ENCODE assay signal across 8 cellular contexts in genomic region chr2:171414645-171415044, GRCh38. TPM values are rescaled to one million over a fixed set of nuclear protein-coding genes. Genes with fewer than 3 reads are reported as not detected.
DNase-seq lines count a peak whose midpoint lies in the region; ATAC-seq, FAIRE-seq and TF ChIP-seq lines count a peak whose summit lies in the region.
"Not testable (repeated sequence)": the region's sequence is repeated elsewhere in the genome, so short reads cannot be mapped to it uniquely, and the experiment has no call there.

No MANE protein-coding gene starts in this region.

- TF ChIP-seq EP300 in GM12878 (IDR thresholded peaks at IDR 0.05; ENCODE audit: borderline replicate concordance in 1 of 2, control insufficient read depth in 1 of 2, low read depth in 2 of 2, low read length in 2 of 2): not testable (repeated sequence)

- in situ Hi-C loops in GM12878 (cut with MboI): loop anchor here (5.0 kb wide), 2 partner anchors 92 to 257 kb away; no protein-coding TSS in a partner anchor

- not testable (repeated sequence) for TF ChIP-seq POLR2A in GM12878 (IDR thresholded peaks at IDR 0.05; ENCODE audit: low read depth, low read length)

- not testable (repeated sequence) for TF ChIP-seq RAD21 in GM12878 (IDR thresholded peaks at IDR 0.05; ENCODE audit: insufficient read depth, low read depth, low read length)

- H3K79me2 ChIP-seq in SU-DHL-6 (ENCODE audit: insufficient read depth, low read length): peaks cover 49% of the 10 kb centered on the region
- peaks cover 72% of the 10 kb centered on the region for H3K79me2 ChIP-seq in GM12878 (ENCODE audit: control insufficient read depth, insufficient read depth, low read length)

- H3K9me3 ChIP-seq in SU-DHL-6 (ENCODE audit: insufficient read depth, low read length); GM12878 (replicated peaks; ENCODE audit: control insufficient read depth, insufficient read depth, low read length): not testable (repeated sequence)

- H4K20me1 ChIP-seq in SU-DHL-6 (ENCODE audit: low read depth, low read length); GM12878 (ENCODE audit: control insufficient read depth, insufficient read depth): not testable (repeated sequence)

- H3K4me2 ChIP-seq in SU-DHL-6 (ENCODE audit: low read depth, low read length, poor library complexity, severe bottlenecking); GM12878 (ENCODE audit: control insufficient read depth, insufficient read depth): not testable (repeated sequence)

- CTCF ChIA-PET in activated CD4-positive, alpha-beta T cell treated with anti-CD3 and anti-CD28 coated beads for 36 hours (lab: Charles Lee): interaction anchor here (0.6 to 2.8 kb wide), 4 partner anchors 14 to 154 kb away, joined by 3 to 41 read pairs (median 4); partner anchors contain the start of genes DCAF17 and METTL8
- CTCF ChIA-PET in activated naive CD4-positive, alpha-beta T cell treated with anti-CD3 and anti-CD28 coated beads for 36 hours (lab: Charles Lee): interaction anchor here (0.6 kb wide), 1 partner anchor 301 kb away, joined by 3 read pairs; no protein-coding TSS in a partner anchor
- CTCF ChIA-PET in GM12878 (lab: Yijun Ruan, JAX): interaction anchor here (0.6 to 5.6 kb wide), 6 partner anchors 67 to 440 kb away, joined by 3 to 110 read pairs (median 7); no protein-coding TSS in a partner anchor

- H3K4me3 ChIP-seq in SU-DHL-6 (ENCODE audit: insufficient read depth, low read length, poor library complexity, severe bottlenecking); GM12878: not testable (repeated sequence)

- H3K4me1 ChIP-seq in GM12878 (ENCODE audit: control insufficient read depth, insufficient read depth, low read length): peaks cover 39% of the 10 kb centered on the region

- intact Hi-C loops in activated CD4-positive, alpha-beta T cell treated with anti-CD3 and anti-CD28 coated beads for 36 hours (cut with DNase I, micrococcal nuclease): loop anchor here in 1 of 2 experiments (5.0 kb wide), 2 partner anchors 167 to 327 kb away; no protein-coding TSS in a partner anchor
- intact Hi-C loops in activated naive CD4-positive, alpha-beta T cell treated with anti-CD3 and anti-CD28 coated beads for 36 hours (cut with micrococcal nuclease): not testable (repeated sequence)
- intact Hi-C loops in GM12878 (cut with micrococcal nuclease; ENCODE audit: unreplicated experiment): loop anchor here (5.0 kb wide), 2 partner anchors 67 to 167 kb away; no protein-coding TSS in a partner anchor

- not testable (repeated sequence) for H3K9me3 Mint-ChIP-seq in activated CD4-positive, alpha-beta T cell treated with anti-CD3 and anti-CD28 coated beads for 36 hours (ENCODE audit: low read depth); activated T-cell treated with anti-CD3 and anti-CD28 coated beads, Interleukin-2, amount 50 U/mL, for 24 hours; activated naive CD4-positive, alpha-beta T cell treated with anti-CD3 and anti-CD28 coated beads for 36 hours; progenitor cell of endocrine pancreas (ENCODE audit: low read depth); stimulated activated naive CD8-positive, alpha-beta T cell treated with anti-CD3 and anti-CD28 coated beads, Interleukin-15, Interleukin-2, amounts not matched to agents 100 ng/mL and 50 ng/mL, for 24 hours

- H3K27ac ChIP-seq in SU-DHL-6 (ENCODE audit: low read depth, low read length) (0 out of 2 replicates have a peak overlapping the region, but pooled peaks have one; percentile 10), GM12878 (ENCODE audit: control insufficient read depth, insufficient read depth) (peak overlapping the region; percentile 5; the same call in 1 of the 2 replicates)

- H3K36me3 Mint-ChIP-seq in activated CD4-positive, alpha-beta T cell treated with anti-CD3 and anti-CD28 coated beads for 36 hours (ENCODE audit: low read depth): peaks cover 15% of the 10 kb centered on the region
- peaks cover 31% of the 10 kb centered on the region for H3K36me3 Mint-ChIP-seq in activated T-cell treated with anti-CD3 and anti-CD28 coated beads, Interleukin-2, amount 50 U/mL, for 24 hours (ENCODE audit: low read depth)
- H3K36me3 Mint-ChIP-seq in activated naive CD4-positive, alpha-beta T cell treated with anti-CD3 and anti-CD28 coated beads for 36 hours (ENCODE audit: low read depth): peaks cover 14% of the 10 kb centered on the region
- not testable (repeated sequence) for H3K36me3 Mint-ChIP-seq in progenitor cell of endocrine pancreas (ENCODE audit: insufficient read depth)
- H3K36me3 Mint-ChIP-seq in stimulated activated naive CD8-positive, alpha-beta T cell treated with anti-CD3 and anti-CD28 coated beads, Interleukin-15, Interleukin-2, amounts not matched to agents 100 ng/mL and 50 ng/mL, for 24 hours (ENCODE audit: low read depth): peaks cover 16% of the 10 kb centered on the region

- POLR2A ChIA-PET in activated CD4-positive, alpha-beta T cell treated with anti-CD3 and anti-CD28 coated beads for 36 hours (lab: Charles Lee): interaction anchor here (0.6 to 0.7 kb wide), 3 partner anchors 65 to 256 kb away, joined by 3 to 6 read pairs (median 3); no protein-coding TSS in a partner anchor
- POLR2A ChIA-PET in GM12878 (lab: Charles Lee): interaction anchor here (0.6 to 1.2 kb wide), 6 partner anchors 69 to 128 kb away, joined by 3 to 8 read pairs (median 4); no protein-coding TSS in a partner anchor

- RAD21 ChIA-PET in GM12878 (lab: Charles Lee; ENCODE audit: unreplicated experiment): interaction anchor here (0.8 to 5.4 kb wide), 10 partner anchors 26 to 441 kb away, joined by 3 to 186 read pairs (median 8); no protein-coding TSS in a partner anchor

- peak overlapping the region; percentile 28 for H3K4me3 Mint-ChIP-seq in activated CD4-positive, alpha-beta T cell treated with anti-CD3 and anti-CD28 coated beads for 36 hours
- not testable (repeated sequence) for H3K4me3 Mint-ChIP-seq in activated T-cell treated with anti-CD3 and anti-CD28 coated beads, Interleukin-2, amount 50 U/mL, for 24 hours; activated naive CD4-positive, alpha-beta T cell treated with anti-CD3 and anti-CD28 coated beads for 36 hours; progenitor cell of endocrine pancreas (ENCODE audit: low read depth)
- peak overlapping the region; percentile 37 for H3K4me3 Mint-ChIP-seq in stimulated activated naive CD8-positive, alpha-beta T cell treated with anti-CD3 and anti-CD28 coated beads, Interleukin-15, Interleukin-2, amounts not matched to agents 100 ng/mL and 50 ng/mL, for 24 hours

- H3K9me2 ChIP-seq in SU-DHL-6 (replicated peaks; ENCODE audit: insufficient read depth, low read length): not testable (repeated sequence)

- not testable (repeated sequence) for BruUV-seq in GM12878 (replicated peaks; lab: Mats Ljungman, UMichigan)

- H3K27ac Mint-ChIP-seq in activated CD4-positive, alpha-beta T cell treated with anti-CD3 and anti-CD28 coated beads for 36 hours: peak overlapping the region; percentile 81
- H3K27ac Mint-ChIP-seq in activated T-cell treated with anti-CD3 and anti-CD28 coated beads, Interleukin-2, amount 50 U/mL, for 24 hours: peak overlapping the region; percentile 78
- H3K27ac Mint-ChIP-seq in activated naive CD4-positive, alpha-beta T cell treated with anti-CD3 and anti-CD28 coated beads for 36 hours: peak overlapping the region; percentile 57
- H3K27ac Mint-ChIP-seq in progenitor cell of endocrine pancreas: peak overlapping the region; percentile 18
- peak overlapping the region; percentile 81 for H3K27ac Mint-ChIP-seq in stimulated activated naive CD8-positive, alpha-beta T cell treated with anti-CD3 and anti-CD28 coated beads, Interleukin-15, Interleukin-2, amounts not matched to agents 100 ng/mL and 50 ng/mL, for 24 hours

- FAIRE-seq in GM12878 (lab: Jason Lieb, UNC): not testable (repeated sequence)

- H3K4me1 Mint-ChIP-seq in activated CD4-positive, alpha-beta T cell treated with anti-CD3 and anti-CD28 coated beads for 36 hours: peaks cover 26% of the 10 kb centered on the region
- peaks cover 41% of the 10 kb centered on the region for H3K4me1 Mint-ChIP-seq in activated T-cell treated with anti-CD3 and anti-CD28 coated beads, Interleukin-2, amount 50 U/mL, for 24 hours (ENCODE audit: low read depth)
- H3K4me1 Mint-ChIP-seq in activated naive CD4-positive, alpha-beta T cell treated with anti-CD3 and anti-CD28 coated beads for 36 hours (ENCODE audit: low read depth): peaks cover 28% of the 10 kb centered on the region
- H3K4me1 Mint-ChIP-seq in progenitor cell of endocrine pancreas (ENCODE audit: low read depth): not testable (repeated sequence)
- peaks cover 29% of the 10 kb centered on the region for H3K4me1 Mint-ChIP-seq in stimulated activated naive CD8-positive, alpha-beta T cell treated with anti-CD3 and anti-CD28 coated beads, Interleukin-15, Interleukin-2, amounts not matched to agents 100 ng/mL and 50 ng/mL, for 24 hours (ENCODE audit: low read depth)

- not testable (repeated sequence) for H3K9ac ChIP-seq in SU-DHL-6 (ENCODE audit: low read length); GM12878 (ENCODE audit: control insufficient read depth, insufficient read depth, low read length)

- not testable (repeated sequence) for H3K36me3 ChIP-seq in SU-DHL-6 (ENCODE audit: low read length)
- H3K36me3 ChIP-seq in GM12878 (ENCODE audit: control insufficient read depth in 2 of 2, insufficient read depth in 2 of 2, low read length in 1 of 2): peaks cover 0 to 10% of the 10 kb centered on the region in 2 experiments; a peak in 3 of 4 replicates

- not testable (repeated sequence) for ATAC-seq in activated CD4-positive, alpha-beta T cell treated with anti-CD3 and anti-CD28 coated beads for 36 hours; GM12878

- H2AFZ ChIP-seq in SU-DHL-6 (ENCODE audit: low read depth, low read length, severe bottlenecking); GM12878 (ENCODE audit: control insufficient read depth, low read depth, low read length): not testable (repeated sequence)

- WGBS in GM12878 (ENCODE audit: insufficient coverage, insufficient replicate concordance, low lambda C conversion rate, missing lambda C conversion rate): 53% methylated on average over 4 of the region's 4 CpGs

- not testable (repeated sequence) for TF ChIP-seq CTCF in SU-DHL-6 (IDR thresholded peaks at IDR 0.05; ENCODE audit: insufficient read depth, low read length, poor library complexity, severe bottlenecking); GM12878 (IDR thresholded peaks at IDR 0.05 in 2 of 3, conservative IDR thresholded peaks at IDR 0.05 in 1 of 3; ENCODE audit: control insufficient read depth in 2 of 3, extremely low read depth in 1 of 3, insufficient read depth in 1 of 3, low read depth in 3 of 3, low read length in 3 of 3); progenitor cell of endocrine pancreas (IDR thresholded peaks at IDR 0.05; ENCODE audit: unreplicated experiment)

- DNase-seq in A172 (ENCODE audit: low spot score): peak; percentile 53
- peak; percentile 20 for DNase-seq in activated CD4-positive, alpha-beta T cell treated with anti-CD3 and anti-CD28 coated beads for 36 hours
- not testable (repeated sequence) for DNase-seq in activated T-cell treated with anti-CD3 and anti-CD28 coated beads, Interleukin-2, amount 50 U/mL, for 24 hours; GM12878 (ENCODE audit: low read depth, low spot score); progenitor cell of endocrine pancreas (ENCODE audit: low spot score, unreplicated experiment)
- peak; percentile 26 for DNase-seq in activated naive CD4-positive, alpha-beta T cell treated with anti-CD3 and anti-CD28 coated beads for 36 hours

- H3K27me3 ChIP-seq in SU-DHL-6 (ENCODE audit: low read length); GM12878 (replicated peaks in 1 of 2; ENCODE audit: control insufficient read depth in 2 of 2, insufficient read depth in 2 of 2, low read length in 1 of 2): not testable (repeated sequence)

- SMC1A ChIA-PET in GM12878 (lab: Charles Lee; ENCODE audit: uncharacterized antibody, unreplicated experiment): interaction anchor here (0.8 to 5.0 kb wide), 13 partner anchors 8 to 257 kb away, joined by 3 to 198 read pairs (median 4); partner anchors contain the start of gene CYBRD1

- H3K27me3 Mint-ChIP-seq in activated CD4-positive, alpha-beta T cell treated with anti-CD3 and anti-CD28 coated beads for 36 hours; activated T-cell treated with anti-CD3 and anti-CD28 coated beads, Interleukin-2, amount 50 U/mL, for 24 hours; activated naive CD4-positive, alpha-beta T cell treated with anti-CD3 and anti-CD28 coated beads for 36 hours (ENCODE audit: low read depth); progenitor cell of endocrine pancreas; stimulated activated naive CD8-positive, alpha-beta T cell treated with anti-CD3 and anti-CD28 coated beads, Interleukin-15, Interleukin-2, amounts not matched to agents 100 ng/mL and 50 ng/mL, for 24 hours: not testable (repeated sequence)

- not testable (repeated sequence) for H3F3A ChIP-seq in SU-DHL-6 (ENCODE audit: insufficient read depth)

RNA-seq across cellular contexts. Expression of gene METTL8, which starts 19.1 kb away (rescaled TPM):
- 52.6 and 79.1 TPM in 2 replicates for total RNA-seq in A172 (2014; rRNA removed; shearing (Covaris generic))
- 10 to 100 TPM; 39.5 to 47.9 TPM for total RNA-seq in activated CD4-positive, alpha-beta T cell treated with anti-CD3 and anti-CD28 coated beads for 36 hours
- 10 to 100 TPM; 32.9 to 34.5 TPM for total RNA-seq in activated naive CD4-positive, alpha-beta T cell treated with anti-CD3 and anti-CD28 coated beads for 36 hours
- total RNA-seq in GM12878 (2013; cell fraction: nucleolus; rRNA removed): 116 and 122 TPM in 2 replicates
- 31.3 and 35.7 TPM in 2 replicates for total RNA-seq in GM12878 (2014; rRNA removed)
- 52.6 and 53.2 TPM in 2 replicates for total RNA-seq in GM12878 (2014; rRNA removed; fragmentation: Illumina TruSeq; extraction: Trizol)
- 49.3 and 49.8 TPM in 2 replicates for total RNA-seq in GM12878 (2021)
- polyA plus RNA-seq in GM12878 (2011; ENCODE audit: low read depth): 15.4 TPM
- 62.3 and 101 TPM in 2 replicates for polyA plus RNA-seq in GM12878 (2011; rRNA removed)
- polyA plus RNA-seq in GM12878 (2011; cell fraction: cytosol; rRNA removed): 15.3 and 19.1 TPM in 2 replicates
- 15.9 and 21.8 TPM in 2 replicates for polyA plus RNA-seq in GM12878 (2011; cell fraction: nucleus; rRNA removed)
- polyA plus RNA-seq in GM12878 (2012): 27.1 and 47.0 TPM in 2 replicates
- 56.2 and 65.7 TPM in 2 replicates for polyA plus RNA-seq in GM12878 (2014; fragmentation: Illumina TruSeq; extraction: Trizol)
- polyA plus RNA-seq in GM12878 (2014; fragmentation: Nextera tagmentation; extraction: Ambion mirVana): 10 to 100 TPM; 34.9 to 42.5 TPM
- 30.3 and 30.8 TPM in 2 replicates for polyA plus RNA-seq in GM12878 (2014; rRNA removed)
- 10 to 100 TPM; 94.4 to 96.3 TPM for polyA plus RNA-seq in GM12878 (2016; fragmentation: Nextera tagmentation; extraction: Ambion mirVana)
- polyA minus RNA-seq in GM12878 (2011; rRNA and poly(A)+ RNA removed): 26.0 and 42.8 TPM in 2 replicates
- polyA minus RNA-seq in GM12878 (2011; cell fraction: cytosol; rRNA and poly(A)+ RNA removed): 14.0 and 21.0 TPM in 2 replicates
- polyA minus RNA-seq in GM12878 (2011; cell fraction: nucleus; rRNA and poly(A)+ RNA removed): 15.1 and 26.8 TPM in 2 replicates
- 23.5 and 26.9 TPM in 2 replicates for total RNA-seq in progenitor cell of endocrine pancreas

RNA-seq across cellular contexts. Expression of gene DCAF17, which starts 19.4 kb away (rescaled TPM):
- total RNA-seq in A172 (2014; rRNA removed; shearing (Covaris generic)): 27.8 and 35.5 TPM in 2 replicates
- total RNA-seq in activated CD4-positive, alpha-beta T cell treated with anti-CD3 and anti-CD28 coated beads for 36 hours: 10 to 100 TPM; 18.3 TPM
- total RNA-seq in activated naive CD4-positive, alpha-beta T cell treated with anti-CD3 and anti-CD28 coated beads for 36 hours: 10 to 100 TPM; 21.1 to 21.3 TPM
- 94.6 and 99.0 TPM in 2 replicates for total RNA-seq in GM12878 (2013; cell fraction: nucleolus; rRNA removed)
- total RNA-seq in GM12878 (2014; rRNA removed): 28.6 and 30.6 TPM in 2 replicates
- 26.2 and 27.1 TPM in 2 replicates for total RNA-seq in GM12878 (2014; rRNA removed; fragmentation: Illumina TruSeq; extraction: Trizol)
- total RNA-seq in GM12878 (2021): 23.4 and 24.9 TPM in 2 replicates
- 6.5 TPM for polyA plus RNA-seq in GM12878 (2011; ENCODE audit: low read depth)
- 32.9 and 43.0 TPM in 2 replicates for polyA plus RNA-seq in GM12878 (2011; rRNA removed)
- 10.3 and 11.3 TPM in 2 replicates for polyA plus RNA-seq in GM12878 (2011; cell fraction: cytosol; rRNA removed)
- polyA plus RNA-seq in GM12878 (2011; cell fraction: nucleus; rRNA removed): 35.0 and 38.9 TPM in 2 replicates
- 11.2 and 13.9 TPM in 2 replicates for polyA plus RNA-seq in GM12878 (2012)
- 26.7 and 31.8 TPM in 2 replicates for polyA plus RNA-seq in GM12878 (2014; fragmentation: Illumina TruSeq; extraction: Trizol)
- 1 to 10 TPM; 5.2 to 5.6 TPM for polyA plus RNA-seq in GM12878 (2014; fragmentation: Nextera tagmentation; extraction: Ambion mirVana)
- 15.3 and 16.4 TPM in 2 replicates for polyA plus RNA-seq in GM12878 (2014; rRNA removed)
- polyA plus RNA-seq in GM12878 (2016; fragmentation: Nextera tagmentation; extraction: Ambion mirVana): 10 to 100 TPM; 20.1 to 21.9 TPM
- polyA minus RNA-seq in GM12878 (2011; rRNA and poly(A)+ RNA removed): 26.2 and 44.1 TPM in 2 replicates
- polyA minus RNA-seq in GM12878 (2011; cell fraction: cytosol; rRNA and poly(A)+ RNA removed): 13.6 and 16.9 TPM in 2 replicates
- 21.5 and 34.2 TPM in 2 replicates for polyA minus RNA-seq in GM12878 (2011; cell fraction: nucleus; rRNA and poly(A)+ RNA removed)
- total RNA-seq in progenitor cell of endocrine pancreas: 25.8 and 26.0 TPM in 2 replicates

Comparison
In these comparisons a context has a peak if more than half of its experiments do, and no peak if none do; other contexts are left out.
1. H3K27ac Mint-ChIP-seq: peak in every context shown above with its lines; median percentile 81 in activated CD4-positive, alpha-beta T cell treated with anti-CD3 and anti-CD28 coated beads for 36 hours; 81 in stimulated activated naive CD8-positive, alpha-beta T cell treated with anti-CD3 and anti-CD28 coated beads, Interleukin-15, Interleukin-2, amounts not matched to agents 100 ng/mL and 50 ng/mL, for 24 hours; 78 in activated T-cell treated with anti-CD3 and anti-CD28 coated beads, Interleukin-2, amount 50 U/mL, for 24 hours; 57 in activated naive CD4-positive, alpha-beta T cell treated with anti-CD3 and anti-CD28 coated beads for 36 hours; 18 in progenitor cell of endocrine pancreas.